ENCODE assay signal across 19 cellular contexts in genomic region chr2:42217307-42217706, GRCh38. TPM values are rescaled to one million over a fixed set of nuclear protein-coding genes. Genes with fewer than 3 reads are reported as not detected.
DNase-seq lines count a peak whose midpoint lies in the region; ATAC-seq, FAIRE-seq and TF ChIP-seq lines count a peak whose summit lies in the region.
"Had no signal": no experiment of that assay in that cellular context is flagged by ENCODE, and none has a peak within 500 bp of the region (broad histone marks: within the 10 kb centered on the region; RNA-seq: fewer than 3 reads in every experiment).

No MANE protein-coding gene starts in this region.

- peaks cover 47% of the 10 kb centered on the region for H3K79me2 ChIP-seq in ACC112 (ENCODE audit: control insufficient read depth, insufficient read depth, low read length, unreplicated experiment)
- H3K79me2 ChIP-seq in PC-9 (ENCODE audit: low read depth), result peaks cover 43% of the 10 kb centered on the region
- peaks cover 23% of the 10 kb centered on the region for H3K79me2 ChIP-seq in keratinocyte (ENCODE audit: control insufficient read depth, insufficient read depth, low read length)
- peaks cover 74% of the 10 kb centered on the region for H3K79me2 ChIP-seq in osteoblast (ENCODE audit: insufficient read depth, low read length)

- POLR2A ChIA-PET in A549 (lab: Yijun Ruan, JAX) (no interaction called here), PC-9 (lab: Charles Lee; ENCODE audit: unreplicated experiment) (no interaction called here)

- CTCF ChIA-PET in A549 (lab: Yijun Ruan, JAX), result no interaction called here
- CTCF ChIA-PET in PC-9 (lab: Charles Lee), result no interaction called here

- H3K4me2 ChIP-seq in A549 (peak overlapping the region; percentile 62), PC-9 (peak overlapping the region; percentile 43), keratinocyte (ENCODE audit: control insufficient read depth, extremely low read depth, insufficient read depth, low read depth, low read length) (no peak overlapping the region), osteoblast (ENCODE audit: insufficient read depth, low read length) (no peak overlapping the region)
- H3K4me2 ChIP-seq: BLaER1 had no signal

- no peak; a peak in 1 of 5 replicates for TF ChIP-seq RAD21 in A549 (conservative IDR thresholded peaks at IDR 0.05 in 1 of 2, IDR thresholded peaks at IDR 0.05 in 1 of 2)

- WGBS in A549 (ENCODE audit: missing lambda C conversion rate), result 27% methylated on average over 3 of the region's 3 CpGs

- no peak for FAIRE-seq in A549 (lab: Jason Lieb, UNC)
- FAIRE-seq in keratinocyte (lab: Jason Lieb, UNC), result no peak
- FAIRE-seq: GM12878, GM18507, HTR-8/SVneo, K562 had no signal

- intact Hi-C loops in PC-9 (cut with micrococcal nuclease; ENCODE audit: unreplicated experiment), result no loop called here

- no peak for TF ChIP-seq POLR2A in A549 (IDR thresholded peaks at IDR 0.05; ENCODE audit: low read length)

- ATAC-seq in A549, result no peak
- ATAC-seq: GM12878, K562, PC-3 had no signal

- no peak overlapping the region for H3K9ac ChIP-seq in keratinocyte (ENCODE audit: control insufficient read depth, extremely low read depth, insufficient read depth, low read length)
- H3K9ac ChIP-seq: BLaER1 had no signal

- no peaks in the 10 kb centered on the region for H3K9me1 ChIP-seq in keratinocyte (ENCODE audit: control insufficient read depth, extremely low read depth, insufficient read depth, low read length)

- no peaks in the 10 kb centered on the region for H3K9me2 ChIP-seq in PC-9 (ENCODE audit: insufficient read depth)

- BruUV-seq in PC-9 (replicated peaks; lab: Mats Ljungman, UMichigan), result no TSS peak

- no peak overlapping the region for H3K4me3 ChIP-seq in A549
- H3K4me3 ChIP-seq in ACC112 (ENCODE audit: low read depth, low read length), result no peak overlapping the region
- no peak overlapping the region for H3K4me3 ChIP-seq in PC-9
- H3K4me3 ChIP-seq in keratinocyte (ENCODE audit: control insufficient read depth in 2 of 3, extremely low read depth in 1 of 3, insufficient read depth in 2 of 3, low read depth in 1 of 3, low read length in 3 of 3), result no peak overlapping the region
- no peak overlapping the region for H3K4me3 ChIP-seq in osteoblast (ENCODE audit: insufficient read depth, low read length)
- H3K4me3 ChIP-seq in SJCRH30, result no peak overlapping the region
- H3K4me3 ChIP-seq: BLaER1, GM12878, K562, SK-N-MC had no signal

- DNase-seq in A549 (ENCODE audit: low read depth in 1 of 2, low spot score in 1 of 2), result no peak
- no peak for DNase-seq in PC-9
- no peak for DNase-seq in keratinocyte (ENCODE audit: low read depth, low spot score)
- no peak for DNase-seq in osteoblast (ENCODE audit: insufficient read length, low spot score, missing footprints)
- no peak for DNase-seq in SJCRH30
- no peak for DNase-seq in COLO829 (ENCODE audit: low spot score)
- DNase-seq: Caco-2, H9, NCI-H1436 treated with DMSO at 0.1 percent for 48 hours, NCI-H2081 treated with DMSO at 0.1 percent for 48 hours, NCI-H226, PC-3 had no signal

- H4K20me1 ChIP-seq in PC-9 (ENCODE audit: insufficient read depth), result no peaks in the 10 kb centered on the region; the same call in none of the 2 replicates
- no peaks in the 10 kb centered on the region for H4K20me1 ChIP-seq in keratinocyte (ENCODE audit: control insufficient read depth, extremely low read depth, insufficient read depth, low read length)
- H4K20me1 ChIP-seq in osteoblast (ENCODE audit: insufficient read depth, low read length), result peaks cover 3% of the 10 kb centered on the region

- dilution Hi-C loops in keratinocyte (cut with MboI; ENCODE audit: extremely low pct_ligation_motif_present, low sequenced_read_pairs), result no loop called here

- peak overlapping the region; percentile 61 to 67; a peak in 5 of 6 replicates for H3K27ac ChIP-seq in A549
- peak overlapping the region; percentile 40 for H3K27ac ChIP-seq in ACC112 (ENCODE audit: low read depth, low read length)
- peak overlapping the region; percentile 87 for H3K27ac ChIP-seq in PC-9
- peak overlapping the region; percentile 18 for H3K27ac ChIP-seq in keratinocyte (ENCODE audit: control insufficient read depth, insufficient read depth, low read length)
- H3K27ac ChIP-seq in osteoblast (ENCODE audit: low read depth, low read length), result no peak overlapping the region
- H3K27ac ChIP-seq in SJCRH30, result no peak overlapping the region
- H3K27ac ChIP-seq: BLaER1, SK-N-MC had no signal

- no peak overlapping the region for H2AFZ ChIP-seq in ACC112 (ENCODE audit: low read length, unreplicated experiment)
- H2AFZ ChIP-seq in PC-9, result no peak overlapping the region
- no peak overlapping the region for H2AFZ ChIP-seq in keratinocyte (ENCODE audit: control insufficient read depth, low read length)
- H2AFZ ChIP-seq in osteoblast (ENCODE audit: low read length), result no peak overlapping the region

- TF ChIP-seq CTCF in A549 (IDR thresholded peaks at IDR 0.05), result no peak
- TF ChIP-seq CTCF in PC-9 (conservative IDR thresholded peaks at IDR 0.05), result no peak
- no peak for TF ChIP-seq CTCF in keratinocyte (optimal IDR thresholded peaks at IDR 0.05 in 1 of 3, IDR thresholded peaks at IDR 0.05 in 1 of 3, conservative IDR thresholded peaks at IDR 0.05 in 1 of 3; ENCODE audit: extremely low read depth in 1 of 3, insufficient read depth in 2 of 3, low read length in 3 of 3)
- no peak for TF ChIP-seq CTCF in osteoblast (IDR thresholded peaks at IDR 0.05; ENCODE audit: extremely low read depth, low read depth, low read length)

- H3F3A ChIP-seq in PC-9 (ENCODE audit: insufficient read depth, low read depth), result peaks cover 22% of the 10 kb centered on the region; the same call in 1 of the 2 replicates

- no peaks in the 10 kb centered on the region for H3K9me3 ChIP-seq in A549
- no peaks in the 10 kb centered on the region for H3K9me3 ChIP-seq in PC-9 (ENCODE audit: insufficient read depth, low read depth)
- no peaks in the 10 kb centered on the region for H3K9me3 ChIP-seq in keratinocyte (ENCODE audit: control insufficient read depth, low read depth, low read length)
- no peaks in the 10 kb centered on the region for H3K9me3 ChIP-seq in osteoblast (ENCODE audit: low read depth, low read length)
- no peaks in the 10 kb centered on the region; the same call in 1 of the 2 replicates for H3K9me3 ChIP-seq in SJCRH30 (replicated peaks)
- H3K9me3 ChIP-seq: Caco-2 had no signal

- H3K27me3 ChIP-seq in ACC112 (ENCODE audit: insufficient read depth, low read length) (no peaks in the 10 kb centered on the region), PC-9 (ENCODE audit: insufficient read depth, low read depth) (no peaks in the 10 kb centered on the region), keratinocyte (ENCODE audit: control insufficient read depth, extremely low read depth, insufficient read depth, low read length) (no peaks in the 10 kb centered on the region), osteoblast (ENCODE audit: insufficient read depth, low read length) (no peaks in the 10 kb centered on the region), SJCRH30 (no peaks in the 10 kb centered on the region)
- H3K27me3 ChIP-seq: BLaER1 had no signal

- no peaks in the 10 kb centered on the region for H3K36me3 ChIP-seq in ACC112 (ENCODE audit: insufficient read depth, low read length)
- no peaks in the 10 kb centered on the region for H3K36me3 ChIP-seq in PC-9 (ENCODE audit: low read depth)
- no peaks in the 10 kb centered on the region for H3K36me3 ChIP-seq in keratinocyte (ENCODE audit: control insufficient read depth in 2 of 2, extremely low read depth in 1 of 2, insufficient read depth in 2 of 2, low read length in 2 of 2)
- no peaks in the 10 kb centered on the region for H3K36me3 ChIP-seq in osteoblast (ENCODE audit: insufficient read depth, low read length)
- H3K36me3 ChIP-seq in SJCRH30, result no peaks in the 10 kb centered on the region

- peaks cover 60% of the 10 kb centered on the region for H3K4me1 ChIP-seq in A549
- H3K4me1 ChIP-seq in ACC112 (ENCODE audit: control insufficient read depth, insufficient read depth, low read length, unreplicated experiment), result peaks cover 13% of the 10 kb centered on the region
- peaks cover 14% of the 10 kb centered on the region for H3K4me1 ChIP-seq in PC-9 (replicated peaks; ENCODE audit: insufficient read depth)
- H3K4me1 ChIP-seq in keratinocyte (ENCODE audit: control insufficient read depth, extremely low read depth, insufficient read depth, low read length), result peaks cover 3% of the 10 kb centered on the region
- H3K4me1 ChIP-seq in osteoblast (ENCODE audit: insufficient read depth, low read length), result peaks cover 10% of the 10 kb centered on the region
- peaks cover 5% of the 10 kb centered on the region for H3K4me1 ChIP-seq in SJCRH30
- H3K4me1 ChIP-seq: BLaER1 had no signal

- no peak for TF ChIP-seq EP300 in A549 (IDR thresholded peaks at IDR 0.05)

TF ChIP-seq in A549, 52 proteins besides CTCF, POLR2A, EP300 and RAD21 (continues in another document):
- TF ChIP-seq PHF8 (IDR thresholded peaks at IDR 0.05; ENCODE audit: borderline replicate concordance, low read depth) (no peak), HOXB5 (CRISPR knock-in tag; IDR thresholded peaks at IDR 0.05) (no peak)
- TF ChIP-seq, protein P1, sequence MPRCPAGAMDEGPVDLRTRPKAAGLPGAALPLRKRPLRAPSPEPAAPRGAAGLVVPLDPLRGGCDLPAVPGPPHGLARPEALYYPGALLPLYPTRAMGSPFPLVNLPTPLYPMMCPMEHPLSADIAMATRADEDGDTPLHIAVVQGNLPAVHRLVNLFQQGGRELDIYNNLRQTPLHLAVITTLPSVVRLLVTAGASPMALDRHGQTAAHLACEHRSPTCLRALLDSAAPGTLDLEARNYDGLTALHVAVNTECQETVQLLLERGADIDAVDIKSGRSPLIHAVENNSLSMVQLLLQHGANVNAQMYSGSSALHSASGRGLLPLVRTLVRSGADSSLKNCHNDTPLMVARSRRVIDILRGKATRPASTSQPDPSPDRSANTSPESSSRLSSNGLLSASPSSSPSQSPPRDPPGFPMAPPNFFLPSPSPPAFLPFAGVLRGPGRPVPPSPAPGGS (IDR thresholded peaks at IDR 0.05), result no peak

RNA-seq across cellular contexts. Expression of gene EML4, which starts 48.2 kb away (rescaled TPM):
- polyA plus RNA-seq in A549 (2011; rRNA removed) (115 and 130 TPM in 2 replicates), A549 (2017; fragmentation: RNase III; extraction: RNeasy Plus Mini Kit Qiagen cat#74134 plus additional on column Dnase treatment) (34.6 to 39.0 TPM (median 36.3 TPM) in 3 replicates), keratinocyte (23.6 to 36.4 TPM (median 30.2 TPM) in 3 replicates)
- 23.2 and 24.9 TPM in 2 replicates for polyA plus RNA-seq in A549 (2012; cell fraction: cytosol; rRNA removed)
- polyA plus RNA-seq in A549 (2012; cell fraction: nucleus; rRNA removed), result 20.9 and 29.1 TPM in 2 replicates
- polyA minus RNA-seq in A549 (2011; rRNA and poly(A)+ RNA removed), result 88.9 and 93.5 TPM in 2 replicates
- total RNA-seq in PC-9 (2021) (52.0 and 64.1 TPM in 2 replicates), osteoblast (91.9 and 94.9 TPM in 2 replicates)
- polyA plus RNA-seq in keratinocyte (2011; ENCODE audit: low read depth), result 19.6 TPM
- 15.2 and 25.0 TPM in 2 replicates for polyA plus RNA-seq in keratinocyte (2011; cell fraction: cytosol; rRNA removed)
- 29.7 and 37.8 TPM in 2 replicates for polyA plus RNA-seq in keratinocyte (2011; cell fraction: nucleus; rRNA removed)
- polyA plus RNA-seq in keratinocyte (2012; ENCODE audit: low replicate concordance), result 10.5 and 21.2 TPM in 2 replicates
- polyA minus RNA-seq in keratinocyte, result 23.4 to 66.9 TPM (median 41.5 TPM) in 3 replicates
- 22.6 TPM for polyA minus RNA-seq in keratinocyte (2011; cell fraction: cytosol; rRNA and poly(A)+ RNA removed)
- polyA minus RNA-seq in keratinocyte (2011; cell fraction: nucleus; rRNA and poly(A)+ RNA removed), result 28.4 and 65.1 TPM in 2 replicates
- total RNA-seq in SJCRH30 (2014; rRNA removed; shearing (Covaris generic)), result 117 and 128 TPM in 2 replicates

Comparison
In these comparisons a context has a peak if more than half of its experiments do, and no peak if none do; other contexts are left out.
1. H3K27ac ChIP-seq: peak in A549 (2 of 2), ACC112 (single experiment), PC-9 (single experiment) and keratinocyte (single experiment); none in osteoblast (single experiment) and SJCRH30 (single experiment).
2. H3K4me2 ChIP-seq: peak in A549 (single experiment) and PC-9 (single experiment); none in keratinocyte (single experiment) and osteoblast (single experiment).